ENCODE assay signal across 9 cellular contexts in genomic region chr12:106288510-106289195, GRCh38. TPM values are rescaled to one million over a fixed set of nuclear protein-coding genes. Genes with fewer than 3 reads are reported as not detected.
DNase-seq lines count a peak whose midpoint lies in the region; ATAC-seq lines count a peak whose summit lies in the region.
"Had no signal": no experiment of that assay in that cellular context is flagged by ENCODE, and none has a peak within 500 bp of the region (broad histone marks: within the 10 kb centered on the region; RNA-seq: fewer than 3 reads in every experiment).

No MANE protein-coding gene starts in this region.

- peaks cover 4% of the 10 kb centered on the region for H3K27me3 Mint-ChIP-seq in activated CD4-positive, alpha-beta T cell treated with anti-CD3 and anti-CD28 coated beads, Interleukin-2, amount 10 ng/mL, durations not matched to agents 24 days and 14 days
- peaks cover 24 to 27% of the 10 kb centered on the region in 2 donors for H3K27me3 Mint-ChIP-seq in effector memory CD8-positive, alpha-beta T cell

- no peaks in the 10 kb centered on the region for H3K36me3 Mint-ChIP-seq in activated CD4-positive, alpha-beta T cell treated with anti-CD3 and anti-CD28 coated beads, Interleukin-2, amount 10 ng/mL, durations not matched to agents 24 days and 14 days (ENCODE audit: low read depth)
- no peaks in the 10 kb centered on the region for H3K36me3 Mint-ChIP-seq in effector memory CD8-positive, alpha-beta T cell (ENCODE audit: insufficient read depth)
- H3K36me3 Mint-ChIP-seq: activated naive CD8-positive, alpha-beta T cell treated with anti-CD3 and anti-CD28 coated beads, Interleukin-2, amount 10 ng/mL, durations not matched to agents 7 days and 5 days had no signal

- H3K4me3 Mint-ChIP-seq in activated CD4-positive, alpha-beta T cell treated with anti-CD3 and anti-CD28 coated beads, Interleukin-2, amount 10 ng/mL, durations not matched to agents 24 days and 14 days = no peak overlapping the region
- no peak overlapping the region for H3K4me3 Mint-ChIP-seq in effector memory CD8-positive, alpha-beta T cell
- H3K4me3 Mint-ChIP-seq: activated naive CD8-positive, alpha-beta T cell treated with anti-CD3 and anti-CD28 coated beads, Interleukin-2, amount 10 ng/mL, durations not matched to agents 7 days and 5 days had no signal

- no peak for ATAC-seq in effector memory CD8-positive, alpha-beta T cell (replicated peaks)

- peaks cover 12% of the 10 kb centered on the region for H3K4me1 Mint-ChIP-seq in activated CD4-positive, alpha-beta T cell treated with anti-CD3 and anti-CD28 coated beads, Interleukin-2, amount 10 ng/mL, durations not matched to agents 24 days and 14 days
- no peaks in the 10 kb centered on the region for H3K4me1 Mint-ChIP-seq in effector memory CD8-positive, alpha-beta T cell (ENCODE audit: low read depth in 2 of 2)

- no peaks in the 10 kb centered on the region for H3K9me3 Mint-ChIP-seq in activated CD4-positive, alpha-beta T cell treated with anti-CD3 and anti-CD28 coated beads, Interleukin-2, amount 10 ng/mL, durations not matched to agents 24 days and 14 days
- H3K9me3 Mint-ChIP-seq in effector memory CD8-positive, alpha-beta T cell = no peaks in the 10 kb centered on the region
- H3K9me3 Mint-ChIP-seq: activated naive CD8-positive, alpha-beta T cell treated with anti-CD3 and anti-CD28 coated beads, Interleukin-2, amount 10 ng/mL, durations not matched to agents 7 days and 5 days had no signal

- peak; percentile 24 for DNase-seq in stimulated activated naive CD4-positive, alpha-beta T cell treated with Interleukin-2 at 50 U/mL for 16 hours (lab: John Stamatoyannopoulos, UW)
- DNase-seq in stimulated activated naive CD4-positive, alpha-beta T cell (lab: John Stamatoyannopoulos, UW) = no peak
- DNase-seq in activated CD4-positive, alpha-beta T cell treated with anti-CD3 and anti-CD28 coated beads, Interleukin-2, amount 10 ng/mL, durations not matched to agents 24 days and 14 days = no peak
- DNase-seq in glomerular visceral epithelial cell (ENCODE audit: extremely low spot score) (peak; percentile 65), AML-193 (lab: John Stamatoyannopoulos, UW) (no peak), NCI-H1105 (lab: John Stamatoyannopoulos, UW) (no peak), middle frontal gyrus (ENCODE audit: extremely low spot score, low spot score) (no peak)
- DNase-seq in effector memory CD8-positive, alpha-beta T cell = no peak
- DNase-seq: activated naive CD8-positive, alpha-beta T cell treated with anti-CD3 and anti-CD28 coated beads, Interleukin-2, amount 10 ng/mL, durations not matched to agents 7 days and 5 days had no signal

- intact Hi-C loops in activated CD4-positive, alpha-beta T cell treated with anti-CD3 and anti-CD28 coated beads, Interleukin-2, amount 10 ng/mL, durations not matched to agents 24 days and 14 days (cut with micrococcal nuclease) = no loop called here

- peak overlapping the region; percentile 49 for H3K27ac Mint-ChIP-seq in activated CD4-positive, alpha-beta T cell treated with anti-CD3 and anti-CD28 coated beads, Interleukin-2, amount 10 ng/mL, durations not matched to agents 24 days and 14 days
- H3K27ac Mint-ChIP-seq in effector memory CD8-positive, alpha-beta T cell = no peak overlapping the region
- H3K27ac Mint-ChIP-seq: activated naive CD8-positive, alpha-beta T cell treated with anti-CD3 and anti-CD28 coated beads, Interleukin-2, amount 10 ng/mL, durations not matched to agents 7 days and 5 days had no signal

RNA-seq across cellular contexts. Expression of gene TCP11L2, which starts 13.9 kb away (rescaled TPM):
- 3.2 and 4.5 TPM in 2 replicates for total RNA-seq in activated CD4-positive, alpha-beta T cell treated with anti-CD3 and anti-CD28 coated beads, Interleukin-2, amount 10 ng/mL, durations not matched to agents 24 days and 14 days

RNA-seq across cellular contexts. Expression of gene CKAP4, which starts 40.8 kb away (rescaled TPM):
- 6.7 and 7.7 TPM in 2 replicates for total RNA-seq in activated CD4-positive, alpha-beta T cell treated with anti-CD3 and anti-CD28 coated beads, Interleukin-2, amount 10 ng/mL, durations not matched to agents 24 days and 14 days

Comparison
In these comparisons a context has a peak if more than half of its experiments do, and no peak if none do; other contexts are left out.
1. DNase-seq: peak in stimulated activated naive CD4-positive, alpha-beta T cell treated with Interleukin-2 at 50 U/mL for 16 hours (single experiment) and glomerular visceral epithelial cell (single experiment); none in stimulated activated naive CD4-positive, alpha-beta T cell (0 of 6), activated CD4-positive, alpha-beta T cell treated with anti-CD3 and anti-CD28 coated beads, Interleukin-2, amount 10 ng/mL, durations not matched to agents 24 days and 14 days (single experiment), AML-193 (0 of 2), effector memory CD8-positive, alpha-beta T cell (0 of 3), NCI-H1105 (single experiment) and middle frontal gyrus (single experiment).